Comparison of ENCODE assay signal across 8 cellular contexts in genomic region chr5:134525687-134526482, GRCh38. TPM values are rescaled to one million over a fixed set of nuclear protein-coding genes. Genes with fewer than 3 reads are reported as not detected.
DNase-seq lines count a peak whose midpoint lies in the region; ATAC-seq, FAIRE-seq and TF ChIP-seq lines count a peak whose summit lies in the region.

No MANE protein-coding gene starts in this region.

- peaks cover 50% of the 10 kb centered on the region for H3K79me2 ChIP-seq in PC-9 (ENCODE audit: low read depth)

- WGBS in stomach, 5 donors: 0 to 1% (median 0%) methylated on average over 45 to 84 of the region's 84 CpGs

- H3K4me3 Mint-ChIP-seq in naive thymus-derived CD4-positive, alpha-beta T cell: peak overlapping the region; percentile 91 to 100 (median 98)

- H3K27me3 Mint-ChIP-seq in naive thymus-derived CD4-positive, alpha-beta T cell: peaks cover 0 to 6% (median 0%) of the 10 kb centered on the region in 5 donors

- POLR2A ChIA-PET in PC-9 (lab: Charles Lee; ENCODE audit: unreplicated experiment): interaction anchor here (0.6 kb wide), 1 partner anchor 16 kb away, joined by 3 read pairs; no protein-coding TSS in a partner anchor
- POLR2A ChIA-PET in naive thymus-derived CD4-positive, alpha-beta T cell (lab: Charles Lee): interaction anchor here (0.6 to 7.6 kb wide), 24 partner anchors 14 to 521 kb away, joined by 3 to 130 read pairs (median 4); partner anchors contain the start of genes CDKL3, CDKN2AIPNL, PPP2CA and SAR1B

- H3K27me3 ChIP-seq in PC-9 (ENCODE audit: insufficient read depth, low read depth) (no peaks in the 10 kb centered on the region), stomach (no peaks in the 10 kb centered on the region)
- no peaks in the 10 kb centered on the region for H3K27me3 ChIP-seq in naive thymus-derived CD4-positive, alpha-beta T cell (ENCODE audit: control insufficient read depth in 2 of 2, insufficient read depth in 2 of 2, low read length in 2 of 2)

- H3K4me1 Mint-ChIP-seq in naive thymus-derived CD4-positive, alpha-beta T cell: peaks cover 29 to 44% (median 40%) of the 10 kb centered on the region in 7 donors

- H3K9me2 ChIP-seq in PC-9 (ENCODE audit: insufficient read depth): no peaks in the 10 kb centered on the region

- H3K4me1 ChIP-seq in PC-9 (replicated peaks; ENCODE audit: insufficient read depth) (peaks cover 20% of the 10 kb centered on the region), stomach (peaks cover 38 to 57% (median 51%) of the 10 kb centered on the region in 4 donors)
- peaks cover 37 to 39% of the 10 kb centered on the region in 2 donors for H3K4me1 ChIP-seq in naive thymus-derived CD4-positive, alpha-beta T cell (ENCODE audit: control insufficient read depth in 2 of 2, insufficient read depth in 2 of 2, low read length in 2 of 2)

- peak overlapping the region; percentile 96 to 100 (median 99) for H3K27ac Mint-ChIP-seq in naive thymus-derived CD4-positive, alpha-beta T cell

- H3K36me3 ChIP-seq in PC-9 (ENCODE audit: low read depth) (0 out of 2 replicates have a peak, but pooled peaks cover 7% of the 10 kb centered on the region), stomach (no peaks in the 10 kb centered on the region)
- H3K36me3 ChIP-seq in naive thymus-derived CD4-positive, alpha-beta T cell (ENCODE audit: control insufficient read depth in 2 of 3, insufficient read depth in 3 of 3, low read length in 3 of 3): peaks cover 0 to 23% (median 0%) of the 10 kb centered on the region in 3 experiments

- DNase-seq in NCI-H187 (lab: John Stamatoyannopoulos, UW) (peak; percentile 32 to 40), NCI-H187 treated with DMSO at 0.1 percent for 48 hours (lab: John Stamatoyannopoulos, UW) (no peak), HTR-8/SVneo (ENCODE audit: insufficient read length, low spot score) (peak; percentile 53), PC-9 (peak; percentile 47 to 48), fibroblast of peridontal ligament (ENCODE audit: extremely low read depth) (peak; percentile 77), stomach (peak; percentile 71)
- DNase-seq in activated T-helper 9 cell treated with anti-CD3 and anti-CD28 coated beads, Interleukin-2, amount 50 U/mL, for 16 hours (ENCODE audit: low read depth): peak; percentile 47
- peak; percentile 36 to 80 (median 63) for DNase-seq in naive thymus-derived CD4-positive, alpha-beta T cell

- H3F3A ChIP-seq in PC-9 (ENCODE audit: insufficient read depth, low read depth): peaks cover 16% of the 10 kb centered on the region; the same call in 1 of the 2 replicates

- peaks cover 32% of the 10 kb centered on the region for H4K20me1 ChIP-seq in PC-9 (ENCODE audit: insufficient read depth)

- peak overlapping the region; percentile 52; the same call in 1 of the 2 replicates for H3K27ac ChIP-seq in PC-9
- H3K27ac ChIP-seq in naive thymus-derived CD4-positive, alpha-beta T cell (ENCODE audit: low read depth, low read length): peak overlapping the region; percentile 97
- peak overlapping the region; percentile 94 to 99 (median 97) for H3K27ac ChIP-seq in stomach

- H3K9me3 Mint-ChIP-seq in naive thymus-derived CD4-positive, alpha-beta T cell: peaks cover 0 to 5% (median 0%) of the 10 kb centered on the region in 11 donors

- no peak for TF ChIP-seq CTCF in PC-9 (conservative IDR thresholded peaks at IDR 0.05)
- TF ChIP-seq CTCF in stomach (IDR thresholded peaks at IDR 0.05): no peak

- FAIRE-seq in HTR-8/SVneo (lab: Jason Lieb, UNC): no peak

- ATAC-seq in naive thymus-derived CD4-positive, alpha-beta T cell: peak; percentile 20

- H3K4me3 ChIP-seq in PC-9 (peak overlapping the region; percentile 89), stomach (peak overlapping the region; percentile 82 to 91 (median 88))
- H3K4me3 ChIP-seq in naive thymus-derived CD4-positive, alpha-beta T cell (ENCODE audit: low read length): peak overlapping the region; percentile 100

- intact Hi-C loops in PC-9 (cut with micrococcal nuclease; ENCODE audit: unreplicated experiment): loop anchor here (1.0 to 5.0 kb wide), 6 partner anchors 20 to 211 kb away; partner anchors contain the start of genes CAMLG and UBE2B
- intact Hi-C loops in naive thymus-derived CD4-positive, alpha-beta T cell (cut with micrococcal nuclease): loop anchor here (1.0 to 10.0 kb wide), 19 partner anchors 23 to 1471 kb away; partner anchors contain the start of genes C5orf24 (in 2 of the 2), PPP2CA (in 2 of the 2), SAR1B (in 2 of the 2) and UBE2B (in 2 of the 2)
- intact Hi-C loops in stomach (cut with DNase I; ENCODE audit: low total_unique reads): loop anchor here (5.0 to 10.0 kb wide), 3 partner anchors 46 to 111 kb away; partner anchors contain the start of gene CDKN2AIPNL

- CTCF ChIA-PET in PC-9 (lab: Charles Lee): no interaction called here
- CTCF ChIA-PET in naive thymus-derived CD4-positive, alpha-beta T cell (lab: Charles Lee): interaction anchor here (0.9 to 1.3 kb wide), 8 partner anchors 11 to 222 kb away, joined by 3 to 6 read pairs (median 3); partner anchors contain the start of gene CDKN2AIPNL

- peak overlapping the region; percentile 83 for H2AFZ ChIP-seq in PC-9

- peaks cover 0 to 6% (median 2%) of the 10 kb centered on the region in 5 donors for H3K36me3 Mint-ChIP-seq in naive thymus-derived CD4-positive, alpha-beta T cell

- H3K9me3 ChIP-seq in PC-9 (ENCODE audit: insufficient read depth, low read depth) (no peaks in the 10 kb centered on the region), stomach (no peaks in the 10 kb centered on the region)
- H3K9me3 ChIP-seq in naive thymus-derived CD4-positive, alpha-beta T cell (ENCODE audit: control insufficient read depth in 2 of 3, low read length in 3 of 3): no peaks in the 10 kb centered on the region

- no peak for TF ChIP-seq POLR2A in stomach (IDR thresholded peaks at IDR 0.05)

- no peak for TF ChIP-seq EP300 in stomach (IDR thresholded peaks at IDR 0.05)

- TSS peak; percentile 14 for BruUV-seq in PC-9 (replicated peaks; lab: Mats Ljungman, UMichigan)

- H3K4me2 ChIP-seq in PC-9: peak overlapping the region; percentile 90

RNA-seq across cellular contexts. Expression of gene JADE2, which starts 0.4 kb away (rescaled TPM):
- 82.1 and 83.5 TPM in 2 replicates for total RNA-seq in PC-9 (2021)
- total RNA-seq in naive thymus-derived CD4-positive, alpha-beta T cell: 100 to 1,000 TPM in 4 of 5 experiments, 10 to 100 TPM in 1; 99.0 to 271 (median 153) TPM
- polyA plus RNA-seq in naive thymus-derived CD4-positive, alpha-beta T cell: 10 to 100 TPM; 29.8 to 55.7 TPM
- total RNA-seq in stomach: 100 to 1,000 TPM in 1 of 5 donors, 10 to 100 TPM in 4; 16.7 to 109 (median 47.3) TPM
- polyA plus RNA-seq in stomach: 10 to 100 TPM in 1 of 3 donors, 1 to 10 TPM in 2; 6.2 to 13.0 (median 6.6) TPM
